9 cellular contexts compared by ENCODE assay signal in the genomic region with DNA sequence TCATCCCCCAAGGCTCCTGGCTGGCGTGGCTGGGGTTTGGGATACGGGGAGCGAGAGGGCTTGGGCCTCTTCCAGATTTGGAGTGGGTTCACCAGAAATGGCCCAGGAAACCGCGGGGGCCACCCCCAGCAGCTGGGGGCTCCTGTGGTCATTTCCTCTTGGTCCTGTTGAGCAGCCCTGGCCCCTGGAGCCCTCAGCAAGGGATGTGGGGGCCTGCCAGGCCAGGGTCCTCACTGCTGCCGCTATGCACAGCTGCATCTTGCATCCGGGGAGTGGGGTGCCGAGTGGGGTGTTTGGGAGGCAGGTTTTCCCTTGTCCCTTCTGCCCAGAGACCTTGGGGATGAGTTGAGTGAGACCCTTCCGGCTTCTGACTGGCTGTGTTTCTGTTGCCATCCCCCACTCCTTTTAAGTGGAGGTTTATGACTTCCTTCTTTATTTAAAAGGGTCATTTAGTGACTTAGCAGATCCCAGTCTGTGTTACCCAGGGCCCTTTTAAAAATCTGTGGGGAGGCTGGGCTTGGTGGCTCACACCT.
DNase-seq lines count a peak whose midpoint lies in the region; ATAC-seq and TF ChIP-seq lines count a peak whose summit lies in the region.
"Had no signal": no experiment of that assay in that cellular context is flagged by ENCODE, and none has a peak within 500 bp of the region (broad histone marks: within the 10 kb centered on the region; RNA-seq: fewer than 3 reads in every experiment).

No MANE protein-coding gene starts in this region.

- H3K9me3 Mint-ChIP-seq in T-cell, result no peaks in the 10 kb centered on the region

- peak overlapping the region; percentile 99 to 100 for H3K27ac Mint-ChIP-seq in T-cell

- peak overlapping the region; percentile 97 to 98 (median 98) for H3K4me3 Mint-ChIP-seq in T-cell

- intact Hi-C loops in heart right ventricle (cut with DNase I), result no loop called here

- H3K27ac ChIP-seq in heart right ventricle, result peak overlapping the region; percentile 4 to 94 (median 62)

- WGBS in heart right ventricle, 2 donors, result 52 to 62% methylated on average over 9 of the region's 9 CpGs

- no peaks in the 10 kb centered on the region for H3K9me3 ChIP-seq in heart right ventricle

- ATAC-seq in HG02840 (IDR thresholded peaks at IDR 0.05; ENCODE audit: low FRiP score, unreplicated experiment) (peak; percentile 1), T-cell (replicated peaks in 1 of 4) (no peak), heart right ventricle (peak in 4 of 8 donors; percentile 4 to 8 (median 6)), GM18868 (IDR thresholded peaks at IDR 0.05; ENCODE audit: unreplicated experiment) (no peak), HG03025 (IDR thresholded peaks at IDR 0.05; ENCODE audit: low FRiP score, unreplicated experiment) (no peak)

- H3K27me3 ChIP-seq in heart right ventricle, result no peaks in the 10 kb centered on the region

- POLR2A ChIA-PET in T-cell (lab: Charles Lee), result interaction anchor here (0.6 to 1.2 kb wide), 4 partner anchors 8 to 20 kb away, joined by 3 to 6 read pairs (median 4); no protein-coding TSS in a partner anchor

- peaks cover 15% of the 10 kb centered on the region for H3K36me3 Mint-ChIP-seq in T-cell

- H3K4me1 Mint-ChIP-seq in T-cell, result peaks cover 77 to 88% (median 85%) of the 10 kb centered on the region in 3 donors

- no peaks in the 10 kb centered on the region for H3K27me3 Mint-ChIP-seq in T-cell

- H3K4me1 ChIP-seq in heart right ventricle, result peaks cover 20 to 99% (median 79%) of the 10 kb centered on the region in 9 donors

- no peaks in the 10 kb centered on the region for H3K36me3 ChIP-seq in heart right ventricle

- peak overlapping the region in 1 of 10 donors; percentile 40 for H3K4me3 ChIP-seq in heart right ventricle

- no peak for TF ChIP-seq CTCF in heart right ventricle (IDR thresholded peaks at IDR 0.05)

- CTCF ChIA-PET in T-cell (lab: Charles Lee), result interaction anchor here in 1 of 2 donors (1.0 to 1.3 kb wide), 2 partner anchors 14 to 31 kb away, joined by 4 read pairs; no protein-coding TSS in a partner anchor

- DNase-seq in T-cell (no peak), heart right ventricle (no peak), DMS153 (lab: John Stamatoyannopoulos, UW) (no peak)
- peak; percentile 53 for DNase-seq in stimulated activated CD8-positive, alpha-beta memory T cell treated with anti-CD3 and anti-CD28 coated beads, Interleukin-4, amount 100 ng/mL, for 48 hours
- DNase-seq: mammary epithelial cell, NCI-H1417 had no signal
